ENCODE assay signal across 12 cellular contexts in genomic region chr22:17562906-17563870, GRCh38. TPM values are rescaled to one million over a fixed set of nuclear protein-coding genes. Genes with fewer than 3 reads are reported as not detected.
A peak's percentile ranks its signal among the peaks of the same experiment; 100 is the strongest.
DNase-seq lines count a peak whose midpoint lies in the region; ATAC-seq and TF ChIP-seq lines count a peak whose summit lies in the region.
"Had no signal": no experiment of that assay in that cellular context is flagged by ENCODE, and none has a peak within 500 bp of the region (broad histone marks: within the 10 kb centered on the region; RNA-seq: fewer than 3 reads in every experiment).

SLC25A18 (plus strand) TSS chr22:17563498; CDS start chr22:17579945, 16,447 bp downstream.

- no peak within 1 kb of the TSS for H3K27ac Mint-ChIP-seq in type B pancreatic cell
- H3K27ac Mint-ChIP-seq: activated B cell treated with CpG ODN at 0.5 μM for 24 hours had no signal

- no peaks in the 10 kb centered on the region for H3K36me3 Mint-ChIP-seq in type B pancreatic cell

- H3K4me3 ChIP-seq in esophagus squamous epithelium (no peak within 1 kb of the TSS), muscle layer of colon (ENCODE audit: low read depth in 1 of 2, low read length in 2 of 2) (peak within 1 kb of the TSS in 1 of 2 donors; percentile 47)

- intact Hi-C loops in esophagus squamous epithelium (cut with DNase I) = no loop called here

- H3K4me1 ChIP-seq in esophagus squamous epithelium = peaks cover 0 to 8% (median 0%) of the 10 kb centered on the region in 3 donors
- peaks cover 8% of the 10 kb centered on the region for H3K4me1 ChIP-seq in muscle layer of colon (ENCODE audit: insufficient read depth, low read length)

- H3K27me3 Mint-ChIP-seq in type B pancreatic cell = no peaks in the 10 kb centered on the region

- no peak for ATAC-seq in HG03135 (IDR thresholded peaks at IDR 0.05; ENCODE audit: unreplicated experiment)
- ATAC-seq in GM19455 (IDR thresholded peaks at IDR 0.05; ENCODE audit: unreplicated experiment) = no peak

- H3K9ac ChIP-seq in muscle layer of colon (ENCODE audit: low read length) = no peak within 1 kb of the TSS

- no peak for TF ChIP-seq POLR2A in esophagus squamous epithelium (IDR thresholded peaks at IDR 0.05)

- H3K9me3 ChIP-seq in esophagus squamous epithelium = no peaks in the 10 kb centered on the region
- H3K9me3 ChIP-seq in muscle layer of colon (ENCODE audit: low read length) = no peaks in the 10 kb centered on the region

- no peak for TF ChIP-seq CTCF in esophagus squamous epithelium (IDR thresholded peaks at IDR 0.05)
- peak; percentile 62 for TF ChIP-seq CTCF in type B pancreatic cell (conservative IDR thresholded peaks at IDR 0.05)

- no peaks in the 10 kb centered on the region for H3K9me3 Mint-ChIP-seq in type B pancreatic cell
- H3K9me3 Mint-ChIP-seq: activated B cell treated with CpG ODN at 0.5 μM for 24 hours had no signal

- H3K27ac ChIP-seq in esophagus squamous epithelium (peak within 1 kb of the TSS; percentile 5 to 70 (median 51)), muscle layer of colon (ENCODE audit: low read depth, low read length) (peak within 1 kb of the TSS; percentile 53)

- WGBS in esophagus squamous epithelium, 2 donors = 55 to 68% methylated on average over 12 to 17 of the region's 17 CpGs

- DNase-seq in NCI-H2227 (lab: John Stamatoyannopoulos, UW; ENCODE audit: unreplicated experiment) (peak; percentile 49), NCI-H2227 treated with DMSO at 0.1 percent for 48 hours (lab: John Stamatoyannopoulos, UW) (no peak), esophagus squamous epithelium (lab: John Stamatoyannopoulos, UW) (no peak), type B pancreatic cell (ENCODE audit: extremely low spot score, unreplicated experiment) (no peak), NCI-H2196 treated with DMSO at 0.1 percent for 48 hours (lab: John Stamatoyannopoulos, UW; ENCODE audit: unreplicated experiment) (no peak)
- DNase-seq: ACHN; activated B cell treated with CpG ODN at 0.5 μM for 24 hours; effector memory CD4-positive, alpha-beta T cell; Karpas-422 had no signal

- H3K4me3 Mint-ChIP-seq in type B pancreatic cell = no peak within 1 kb of the TSS
- H3K4me3 Mint-ChIP-seq: activated B cell treated with CpG ODN at 0.5 μM for 24 hours had no signal

- H3K36me3 ChIP-seq in esophagus squamous epithelium = no peaks in the 10 kb centered on the region
- no peaks in the 10 kb centered on the region for H3K36me3 ChIP-seq in muscle layer of colon (ENCODE audit: insufficient read depth, low read length)

- H3K4me1 Mint-ChIP-seq in type B pancreatic cell (ENCODE audit: unreplicated experiment) = peaks cover 15% of the 10 kb centered on the region
- H3K4me1 Mint-ChIP-seq: activated B cell treated with CpG ODN at 0.5 μM for 24 hours had no signal

- H3K27me3 ChIP-seq in esophagus squamous epithelium (peaks cover 0 to 46% (median 0%) of the 10 kb centered on the region in 4 donors), muscle layer of colon (ENCODE audit: control insufficient read depth in 1 of 2, insufficient read depth in 2 of 2, low read length in 2 of 2) (no peaks in the 10 kb centered on the region)

RNA-seq across cellular contexts. Expression of gene SLC25A18, which starts in this region (rescaled TPM):
- total RNA-seq in esophagus squamous epithelium (under 1 TPM in 2 of 4 donors, not detected in 2; 0.23 to 0.76 TPM), type B pancreatic cell (ENCODE audit: low replicate concordance) (0.43 and 1.4 TPM in 2 replicates)
